In the genomic region with DNA sequence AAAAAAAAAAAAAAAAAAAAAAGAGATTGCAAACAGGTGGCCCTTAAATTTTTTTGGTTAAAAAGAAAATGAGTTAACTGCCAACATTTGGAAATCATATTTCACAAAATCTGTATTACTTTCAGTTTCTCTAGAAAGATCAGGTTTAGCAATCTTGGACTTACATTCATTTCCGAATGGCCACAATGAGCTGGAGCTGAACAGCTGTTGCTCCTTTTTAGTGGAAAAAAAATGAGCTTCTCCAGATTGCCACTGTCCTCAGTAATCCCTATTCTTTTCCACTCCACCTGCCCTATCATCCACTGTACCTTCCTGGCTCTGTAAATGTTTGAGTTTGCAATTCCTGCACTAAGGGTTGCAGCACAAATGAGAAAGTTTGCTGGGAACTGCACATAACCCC, we compare ENCODE assay signal across 16 cellular contexts.
"Had no signal": no experiment of that assay in that cellular context is flagged by ENCODE, and none has a peak within 500 bp of the region (broad histone marks: within the 10 kb centered on the region; RNA-seq: fewer than 3 reads in every experiment).

No MANE protein-coding gene starts in this region.

- H3K4me1 ChIP-seq: transverse colon, vagina had no signal

- H3K9me3 Mint-ChIP-seq: activated CD4-positive, alpha-beta memory T cell treated with anti-CD3 and anti-CD28 coated beads, Interleukin-2, amount 10 ng/mL, durations not matched to agents 7 days and 5 days; activated naive CD4-positive, alpha-beta T cell treated with anti-CD3 and anti-CD28 coated beads for 36 hours; activated naive CD8-positive, alpha-beta T cell treated with anti-CD3 and anti-CD28 coated beads, Interleukin-2, amount 50 U/mL, for 24 hours; activated T-helper 2 cell treated with anti-CD3 and anti-CD28 coated beads, Interferon-gamma antibody, Interleukin-2, Interleukin-4, amounts not matched to agents 10 μg/mL and 5 μg/mL and 100 μg/mL, durations not matched to agents 14 hours and 24 hours and 36 hours; natural killer cell treated with Interleukin-12 subunit alpha and Interleukin-12 subunit beta and Interleukin-15 and Interleukin-18, amount 100 ng/mL, for 72 hours; stimulated activated naive B cell treated with anti-CD40 and anti-IgM and Interleukin-4, amounts not matched to agents 10 μg/mL and 1 μg/mL and 100 μg/mL, for 72 hours; T-cell had no signal

- H3K9me3 ChIP-seq: transverse colon, vagina had no signal

- H3K4me3 Mint-ChIP-seq: activated CD4-positive, alpha-beta memory T cell treated with anti-CD3 and anti-CD28 coated beads, Interleukin-2, amount 10 ng/mL, durations not matched to agents 7 days and 5 days; activated naive CD4-positive, alpha-beta T cell treated with anti-CD3 and anti-CD28 coated beads for 36 hours; activated naive CD8-positive, alpha-beta T cell treated with anti-CD3 and anti-CD28 coated beads, Interleukin-2, amount 50 U/mL, for 24 hours; natural killer cell treated with Interleukin-12 subunit alpha and Interleukin-12 subunit beta and Interleukin-15 and Interleukin-18, amount 100 ng/mL, for 72 hours; stimulated activated naive B cell treated with anti-CD40 and anti-IgM and Interleukin-4, amounts not matched to agents 10 μg/mL and 1 μg/mL and 100 μg/mL, for 72 hours; T-cell had no signal

- ATAC-seq: stimulated activated naive B cell treated with anti-CD40 and anti-IgM and Interleukin-4, amounts not matched to agents 10 μg/mL and 1 μg/mL and 100 μg/mL, for 72 hours; T-cell had no signal

- H3K27ac ChIP-seq: transverse colon, vagina had no signal

- H3K27ac Mint-ChIP-seq: activated CD4-positive, alpha-beta memory T cell treated with anti-CD3 and anti-CD28 coated beads, Interleukin-2, amount 10 ng/mL, durations not matched to agents 7 days and 5 days; T-cell had no signal

- H3K4me1 Mint-ChIP-seq: stimulated activated naive B cell treated with anti-CD40 and anti-IgM and Interleukin-4, amounts not matched to agents 10 μg/mL and 1 μg/mL and 100 μg/mL, for 72 hours; T-cell had no signal

- H3K27me3 Mint-ChIP-seq: activated CD4-positive, alpha-beta memory T cell treated with anti-CD3 and anti-CD28 coated beads, Interleukin-2, amount 10 ng/mL, durations not matched to agents 7 days and 5 days; activated naive CD8-positive, alpha-beta T cell treated with anti-CD3 and anti-CD28 coated beads, Interleukin-2, amount 50 U/mL, for 24 hours; natural killer cell treated with Interleukin-12 subunit alpha and Interleukin-12 subunit beta and Interleukin-15 and Interleukin-18, amount 100 ng/mL, for 72 hours; stimulated activated naive B cell treated with anti-CD40 and anti-IgM and Interleukin-4, amounts not matched to agents 10 μg/mL and 1 μg/mL and 100 μg/mL, for 72 hours; T-cell had no signal

- DNase-seq: activated CD4-positive, alpha-beta memory T cell treated with anti-CD3 and anti-CD28 coated beads, Interleukin-2, amount 10 ng/mL, durations not matched to agents 7 days and 5 days; activated CD4-positive, CD25-positive, alpha-beta regulatory T cell treated with anti-CD3 and anti-CD28 coated beads, Interleukin-2, amount 50 U/mL, for 72 hours; activated CD8-positive, alpha-beta memory T cell treated with anti-CD3 and anti-CD28 coated beads, Interleukin-2, amount 50 U/mL, for 4 hours; activated naive CD8-positive, alpha-beta T cell treated with anti-CD3 and anti-CD28 coated beads, Interleukin-2, amount 50 U/mL, for 24 hours; foreskin melanocyte; kidney glomerular epithelial cell; occipital lobe; stimulated activated CD4-positive, alpha-beta T cell treated with anti-CD3 and anti-CD28 coated beads, Interleukin-4, amount 100 ng/mL, for 1 hour; stimulated activated naive B cell treated with anti-CD40 and anti-IgM and Interleukin-4, amounts not matched to agents 10 μg/mL and 1 μg/mL and 100 μg/mL, for 72 hours; substantia nigra; T-cell; transverse colon had no signal

- H3K27me3 ChIP-seq: transverse colon, vagina had no signal

- H3K4me3 ChIP-seq: transverse colon, vagina had no signal

- H3K36me3 Mint-ChIP-seq: natural killer cell treated with Interleukin-12 subunit alpha and Interleukin-12 subunit beta and Interleukin-15 and Interleukin-18, amount 100 ng/mL, for 72 hours had no signal
